In the genomic region with DNA sequence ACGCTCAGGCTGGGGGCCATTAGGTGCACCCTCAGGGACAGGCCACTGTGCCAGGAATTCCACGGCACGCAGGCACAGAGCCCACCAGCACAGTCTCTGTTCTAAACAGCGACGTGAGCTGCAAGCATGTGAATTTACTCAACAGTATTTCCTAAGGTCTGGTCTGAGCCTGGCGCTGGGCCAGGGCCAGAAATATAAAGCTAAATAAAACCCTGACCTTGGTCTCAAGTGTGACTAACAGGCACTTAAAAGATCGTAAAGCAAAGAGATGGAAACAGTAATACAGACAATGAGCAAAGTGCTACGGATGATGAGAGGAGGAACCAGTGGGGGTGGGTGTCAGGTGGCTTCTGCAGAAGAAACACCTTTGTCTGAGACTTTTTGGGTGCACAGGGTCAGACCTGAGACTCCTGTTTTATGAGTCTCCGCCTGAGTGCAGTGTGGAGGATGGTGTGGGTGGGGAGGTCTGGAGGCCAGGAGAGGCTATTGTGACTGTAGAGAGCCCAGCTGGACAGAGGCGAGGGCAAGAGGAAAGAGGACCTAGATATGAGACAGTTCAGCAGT, we compare ENCODE assay signal across 9 cellular contexts. TPM values are rescaled to one million over a fixed set of nuclear protein-coding genes. Genes with fewer than 3 reads are reported as not detected.
DNase-seq lines count a peak whose midpoint lies in the region; ATAC-seq and TF ChIP-seq lines count a peak whose summit lies in the region.
"Had no signal": no experiment of that assay in that cellular context is flagged by ENCODE, and none has a peak within 500 bp of the region (broad histone marks: within the 10 kb centered on the region; RNA-seq: fewer than 3 reads in every experiment).

No MANE protein-coding gene starts in this region.

- intact Hi-C loops in lower lobe of right lung (cut with DNase I) (no loop called here), Calu3 (cut with micrococcal nuclease; ENCODE audit: unreplicated experiment) (no loop called here)

- H3K4me3 Mint-ChIP-seq in Calu3 (ENCODE audit: low read depth, unreplicated experiment), result no peak overlapping the region

- peaks cover 11% of the 10 kb centered on the region for H3K4me1 Mint-ChIP-seq in Calu3 (ENCODE audit: low read depth, unreplicated experiment)

- peaks cover 21% of the 10 kb centered on the region for H3K27me3 Mint-ChIP-seq in Calu3 (ENCODE audit: unreplicated experiment)

- H3K4me1 ChIP-seq in lower lobe of right lung, result peaks cover 11% of the 10 kb centered on the region

- POLR2A ChIA-PET in BJ (lab: Charles Lee), result no interaction called here

- no peaks in the 10 kb centered on the region for H3K36me3 Mint-ChIP-seq in Calu3 (ENCODE audit: insufficient read depth, unreplicated experiment)

- no peaks in the 10 kb centered on the region for H3K9me3 Mint-ChIP-seq in Calu3 (ENCODE audit: low read depth, unreplicated experiment)

- ATAC-seq in lower lobe of right lung, result peak; percentile 10 to 28
- no peak for ATAC-seq in HG03280 (IDR thresholded peaks at IDR 0.05; ENCODE audit: unreplicated experiment)
- ATAC-seq in HG03139 (IDR thresholded peaks at IDR 0.05; ENCODE audit: unreplicated experiment), result no peak
- ATAC-seq: activated CD4-positive, CD25-positive, alpha-beta regulatory T cell treated with anti-CD3 and anti-CD28 coated beads, Interleukin-2, amount 50 U/mL, for 24 hours had no signal

- H3K27ac ChIP-seq in lower lobe of right lung, result no peak overlapping the region

- CTCF ChIA-PET in BJ (lab: Yijun Ruan, JAX), result interaction anchor here (0.8 to 2.9 kb wide), 8 partner anchors 14 to 255 kb away, joined by 3 to 23 read pairs (median 4); no protein-coding TSS in a partner anchor
- CTCF ChIA-PET in Calu3 (lab: Charles Lee), result interaction anchor here (0.6 to 1.2 kb wide), 3 partner anchors 14 to 1278 kb away, joined by 3 to 4 read pairs (median 4); no protein-coding TSS in a partner anchor

- no peak overlapping the region for H3K27ac Mint-ChIP-seq in Calu3 (ENCODE audit: unreplicated experiment)

- no peaks in the 10 kb centered on the region for H3K36me3 ChIP-seq in BJ (ENCODE audit: control insufficient read depth, insufficient read depth, low read length)
- H3K36me3 ChIP-seq in lower lobe of right lung, result no peaks in the 10 kb centered on the region

- H3K27me3 ChIP-seq in BJ (ENCODE audit: control insufficient read depth, insufficient read depth, low read length) (no peaks in the 10 kb centered on the region; the same call in 1 of the 2 replicates), lower lobe of right lung (ENCODE audit: low read depth) (no peaks in the 10 kb centered on the region)

- no peaks in the 10 kb centered on the region for H3K9me3 ChIP-seq in lower lobe of right lung

- DNase-seq in BJ (ENCODE audit: low read depth) (peak; percentile 84), NCI-H1092 treated with DMSO at 0.1 percent for 48 hours (lab: John Stamatoyannopoulos, UW) (peak; percentile 61), astrocyte of the hippocampus (ENCODE audit: low read depth, low spot score) (peak; percentile 70), lower lobe of right lung (peak; percentile 50), Calu3 (no peak), SKM-1 treated with dmso at 0.1 percent for 144 hours (lab: John Stamatoyannopoulos, UW; ENCODE audit: unreplicated experiment) (no peak)

- no TSS peak for BruUV-seq in Calu3 (replicated peaks; lab: Mats Ljungman, UMichigan)

- no peak for TF ChIP-seq CTCF in BJ (IDR thresholded peaks at IDR 0.05; ENCODE audit: insufficient read depth, low read depth, low read length)
- no peak for TF ChIP-seq CTCF in lower lobe of right lung (IDR thresholded peaks at IDR 0.05)
- TF ChIP-seq CTCF in Calu3 (IDR thresholded peaks at IDR 0.05; ENCODE audit: unreplicated experiment), result no peak

- H3K4me3 ChIP-seq in BJ (ENCODE audit: low read depth, low read length) (no peak overlapping the region), lower lobe of right lung (no peak overlapping the region)

RNA-seq across cellular contexts. Expression of gene EDN2, which starts 53.4 kb away (rescaled TPM):
- 0.06 TPM in 1 of 2 replicates, not detected in the other for polyA plus RNA-seq in BJ (2011; rRNA removed)
- not detected in 2 replicates for polyA minus RNA-seq in BJ (2011; rRNA and poly(A)+ RNA removed)
- 2.1 TPM for total RNA-seq in lower lobe of right lung
- 0.28 TPM in 1 of 2 replicates, not detected in the other for total RNA-seq in Calu3 (2022)

Comparison
In these comparisons a context has a peak if more than half of its experiments do, and no peak if none do; other contexts are left out.
1. DNase-seq: peak in BJ (single experiment), NCI-H1092 treated with DMSO at 0.1 percent for 48 hours (single experiment), astrocyte of the hippocampus (single experiment) and lower lobe of right lung (single experiment); none in Calu3 (single experiment) and SKM-1 treated with dmso at 0.1 percent for 144 hours (single experiment).
2. ATAC-seq: peak in lower lobe of right lung (2 of 2); none in HG03280 (single experiment) and HG03139 (single experiment).